Comparison of ENCODE assay signal across 23 cellular contexts in the genomic region with DNA sequence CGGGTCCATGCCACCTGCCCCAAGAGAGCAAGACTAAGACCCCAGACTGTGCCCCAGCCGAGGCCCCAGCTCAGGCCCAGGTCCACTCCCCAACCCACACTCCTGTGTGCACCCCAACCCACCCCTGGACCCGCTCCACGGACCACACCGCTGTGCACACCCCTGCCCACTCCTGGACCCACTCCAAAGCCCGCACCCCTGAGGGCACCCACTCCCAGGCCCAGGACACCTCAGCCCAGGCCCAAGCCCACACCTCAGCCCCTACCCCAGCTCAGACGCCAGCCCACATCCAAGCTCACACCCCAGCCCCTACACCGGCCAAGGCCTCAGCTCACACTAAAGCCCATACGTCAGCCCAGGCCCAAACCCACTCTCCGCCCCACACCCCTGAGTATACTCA. TPM values are rescaled to one million over a fixed set of nuclear protein-coding genes. Genes with fewer than 3 reads are reported as not detected.
DNase-seq lines count a peak whose midpoint lies in the region; ATAC-seq and TF ChIP-seq lines count a peak whose summit lies in the region.
"Had no signal": no experiment of that assay in that cellular context is flagged by ENCODE, and none has a peak within 500 bp of the region (broad histone marks: within the 10 kb centered on the region; RNA-seq: fewer than 3 reads in every experiment).

No MANE protein-coding gene starts in this region.

- no peak for TF ChIP-seq EP300 in sigmoid colon (IDR thresholded peaks at IDR 0.05)

- TF ChIP-seq CTCF in sigmoid colon (IDR thresholded peaks at IDR 0.05) = no peak

- peak in 2 of 3 donors; percentile 39 to 67 for DNase-seq in right cardiac atrium
- DNase-seq in Right ventricle myocardium superior = no peak
- DNase-seq in sigmoid colon = peak; percentile 62
- no peak for DNase-seq in activated CD4-positive, alpha-beta T cell treated with anti-CD3 and anti-CD28 coated beads, Interleukin-2, amount 50 U/mL, for 1 hour
- no peak for DNase-seq in foreskin melanocyte
- DNase-seq in inferior parietal cortex (ENCODE audit: extremely low spot score) = no peak
- DNase-seq: AML-193; Caco-2; CD4-positive, alpha-beta T cell; DMS153; DMS79; GDM1; GM23248; HCEC 1CT; HFFc6; IMR-90 had no signal

- H3K4me1 ChIP-seq in right cardiac atrium (ENCODE audit: control insufficient read depth, insufficient read depth, low read length) (no peaks in the 10 kb centered on the region), sigmoid colon (no peaks in the 10 kb centered on the region)
- H3K4me1 ChIP-seq: A549, Caco-2 had no signal

- H3K9me3 ChIP-seq in right cardiac atrium (ENCODE audit: control insufficient read depth, low read length) (no peaks in the 10 kb centered on the region), sigmoid colon (no peaks in the 10 kb centered on the region)
- H3K9me3 ChIP-seq: A549, Caco-2 had no signal

- H3K4me3 ChIP-seq in right cardiac atrium (ENCODE audit: low read length) = no peak overlapping the region
- H3K4me3 ChIP-seq in sigmoid colon = no peak overlapping the region
- H3K4me3 ChIP-seq: A549, GM23248 had no signal

- intact Hi-C loops in right cardiac atrium (cut with DNase I) = loop anchor here in 3 of 4 donors (10.0 kb wide), 3 partner anchors 65 to 135 kb away; a partner anchor contains a TSS
- intact Hi-C loops in Right ventricle myocardium superior (cut with DNase I) = loop anchor here (10.0 kb wide), 1 partner anchor 75 kb away; a partner anchor contains a TSS
- intact Hi-C loops in sigmoid colon (cut with DNase I) = no loop called here

- ATAC-seq in right cardiac atrium = peak in 1 of 2 donors; percentile 6
- ATAC-seq in Right ventricle myocardium superior (ENCODE audit: poor library complexity) = no peak
- peak; percentile 5 for ATAC-seq in esophagus mucosa
- ATAC-seq: A549 had no signal

- H3K27me3 ChIP-seq in right cardiac atrium (ENCODE audit: control insufficient read depth, insufficient read depth) = no peaks in the 10 kb centered on the region
- H3K27me3 ChIP-seq in sigmoid colon = peaks cover 0 to 13% (median 3%) of the 10 kb centered on the region in 3 donors

- WGBS in right cardiac atrium = 96% methylated on average over 10 of the region's 10 CpGs
- 94% methylated on average over 10 of the region's 10 CpGs for WGBS in sigmoid colon, 2 donors

- no peaks in the 10 kb centered on the region for H3K36me3 ChIP-seq in sigmoid colon

- H3K27ac ChIP-seq in right cardiac atrium (ENCODE audit: low read length) (no peak overlapping the region), sigmoid colon (no peak overlapping the region)
- H3K27ac ChIP-seq: 22Rv1, A549, C4-2B, GM23248 had no signal

- TF ChIP-seq POLR2A in sigmoid colon (IDR thresholded peaks at IDR 0.05) = no peak

RNA-seq across cellular contexts. Expression of a gene that starts 1.1 kb away (rescaled TPM):
- not detected for total RNA-seq in right cardiac atrium
- not detected for polyA plus RNA-seq in right cardiac atrium
- total RNA-seq in Right ventricle myocardium superior = not detected
- total RNA-seq in esophagus mucosa = not detected
- total RNA-seq in sigmoid colon = not detected
- polyA plus RNA-seq in sigmoid colon = not detected
- total RNA-seq: Caco-2; CD4-positive, alpha-beta T cell; Daoy; GM23248; H4; HFFc6; IMR-90 had no signal
- polyA plus RNA-seq: A549, BJ, GM23248, IMR-90 had no signal

RNA-seq across cellular contexts. Expression of a gene that starts 4.3 kb away (rescaled TPM):
- total RNA-seq in right cardiac atrium = not detected
- not detected for polyA plus RNA-seq in right cardiac atrium
- total RNA-seq in Right ventricle myocardium superior = not detected
- total RNA-seq in esophagus mucosa = not detected
- total RNA-seq in sigmoid colon = not detected
- polyA plus RNA-seq in sigmoid colon = not detected
- total RNA-seq: Caco-2; CD4-positive, alpha-beta T cell; Daoy; GM23248; H4; HFFc6; IMR-90 had no signal
- polyA plus RNA-seq: A549, BJ, GM23248, IMR-90 had no signal

RNA-seq across cellular contexts. Expression of a gene that starts 5.5 kb away (rescaled TPM):
- 1 to 10 TPM; 2.2 to 2.5 (median 2.3) TPM for total RNA-seq in right cardiac atrium
- polyA plus RNA-seq in right cardiac atrium = 2.1 TPM
- total RNA-seq in Right ventricle myocardium superior = 1.7 TPM
- total RNA-seq in esophagus mucosa = 8.2 TPM
- 1 to 10 TPM; 1.2 to 2.5 (median 1.6) TPM for total RNA-seq in sigmoid colon
- 10 to 100 TPM in 1 of 3 donors, 1 to 10 TPM in 2; 6.6 to 14.5 (median 8.1) TPM for polyA plus RNA-seq in sigmoid colon

RNA-seq across cellular contexts. Expression of a gene that starts 9.6 kb away (rescaled TPM):
- total RNA-seq in right cardiac atrium (10 to 100 TPM; 13.9 to 34.8 (median 23.9) TPM), Right ventricle myocardium superior (9.8 TPM), esophagus mucosa (8.6 TPM), sigmoid colon (under 1 TPM in 1 of 4 donors, not detected in 3; 0.36 TPM)
- polyA plus RNA-seq in right cardiac atrium (31.7 TPM), sigmoid colon (1 to 10 TPM in 1 of 3 donors, under 1 TPM in 1, not detected in 1; 0.69 to 2.8 TPM)
- total RNA-seq: GM23248, H4 had no signal

RNA-seq across cellular contexts. Expression of a gene that starts 9.6 kb away (rescaled TPM):
- total RNA-seq in right cardiac atrium = not detected
- polyA plus RNA-seq in right cardiac atrium = not detected
- not detected for total RNA-seq in Right ventricle myocardium superior
- not detected for total RNA-seq in esophagus mucosa
- not detected for total RNA-seq in sigmoid colon
- not detected for polyA plus RNA-seq in sigmoid colon
- total RNA-seq: CD4-positive, alpha-beta T cell; Daoy; GM23248; H4; HFFc6; IMR-90 had no signal
- polyA plus RNA-seq: BJ, GM23248, IMR-90 had no signal

Comparison
In these comparisons a context has a peak if more than half of its experiments do, and no peak if none do; other contexts are left out.
1. DNase-seq: peak in right cardiac atrium (2 of 3) and sigmoid colon (single experiment); none in Right ventricle myocardium superior (single experiment), activated CD4-positive, alpha-beta T cell treated with anti-CD3 and anti-CD28 coated beads, Interleukin-2, amount 50 U/mL, for 1 hour (single experiment), foreskin melanocyte (single experiment) and inferior parietal cortex (single experiment).